In genomic region chr2:9618410-9618809, GRCh38 we compare ENCODE assay signal across 11 cellular contexts. TPM values are rescaled to one million over a fixed set of nuclear protein-coding genes. Genes with fewer than 3 reads are reported as not detected.
DNase-seq lines count a peak whose midpoint lies in the region; ATAC-seq and TF ChIP-seq lines count a peak whose summit lies in the region.
"Had no signal": no experiment of that assay in that cellular context is flagged by ENCODE, and none has a peak within 500 bp of the region (broad histone marks: within the 10 kb centered on the region; RNA-seq: fewer than 3 reads in every experiment).

No MANE protein-coding gene starts in this region.

- no peaks in the 10 kb centered on the region for H3K9me3 Mint-ChIP-seq in naive B cell

- DNase-seq in ELF-1 (ENCODE audit: low read depth, low spot score) (peak; percentile 53), T-helper 17 cell (no peak), naive B cell (no peak), uterus (no peak), NCI-H1417 treated with DMSO at 0.1 percent for 48 hours (lab: John Stamatoyannopoulos, UW) (no peak), hippocampal formation (lab: John Stamatoyannopoulos, UW) (no peak)
- DNase-seq: cerebellar nuclear complex, NCI-H510A treated with DMSO at 0.1 percent for 48 hours, nucleus accumbens had no signal

- no peak for TF ChIP-seq CTCF in uterus (IDR thresholded peaks at IDR 0.05)

- peaks cover 3 to 4% of the 10 kb centered on the region in 2 donors for H3K4me1 ChIP-seq in uterus

- H3K27me3 ChIP-seq in uterus, result no peaks in the 10 kb centered on the region

- H3K27me3 Mint-ChIP-seq in T-helper 17 cell, result no peaks in the 10 kb centered on the region
- no peaks in the 10 kb centered on the region for H3K27me3 Mint-ChIP-seq in naive B cell

- H3K4me1 Mint-ChIP-seq in T-helper 17 cell (peaks cover 75% of the 10 kb centered on the region), naive B cell (peaks cover 60 to 84% (median 71%) of the 10 kb centered on the region in 3 donors)

- H3K36me3 ChIP-seq in uterus, result no peaks in the 10 kb centered on the region

- no peak overlapping the region for H3K4me3 ChIP-seq in uterus

- H3K4me3 Mint-ChIP-seq in T-helper 17 cell, result peak overlapping the region; percentile 70
- H3K4me3 Mint-ChIP-seq in naive B cell, result peak overlapping the region; percentile 0 to 89 (median 64)

- H3K27ac Mint-ChIP-seq in T-helper 17 cell (peak overlapping the region; percentile 87), naive B cell (peak overlapping the region; percentile 23 to 92 (median 70))

- peak; percentile 67 for ATAC-seq in GM21447 (IDR thresholded peaks at IDR 0.05; ENCODE audit: unreplicated experiment)
- ATAC-seq in T-helper 17 cell, result peak; percentile 68
- ATAC-seq in naive B cell (ENCODE audit: low read depth in 2 of 2), result peak; percentile 78 to 83
- ATAC-seq in HG03025 (IDR thresholded peaks at IDR 0.05; ENCODE audit: low FRiP score, unreplicated experiment), result no peak

- H3K36me3 Mint-ChIP-seq in T-helper 17 cell (ENCODE audit: low read depth) (peaks cover 2% of the 10 kb centered on the region), naive B cell (peaks cover 0 to 13% of the 10 kb centered on the region in 2 donors)

- no peak for TF ChIP-seq POLR2A in uterus (IDR thresholded peaks at IDR 0.05)

- H3K9me3 ChIP-seq in T-helper 17 cell (ENCODE audit: control insufficient read depth, low read length, poor library complexity, severe bottlenecking) (no peaks in the 10 kb centered on the region), uterus (no peaks in the 10 kb centered on the region)

- intact Hi-C loops in uterus (cut with DNase I; ENCODE audit: low total_unique reads), result no loop called here

- H3K27ac ChIP-seq in uterus, result no peak overlapping the region

RNA-seq across cellular contexts. Expression of gene YWHAQ, which starts 12.4 kb away (rescaled TPM):
- total RNA-seq in T-helper 17 cell (100 to 1,000 TPM; 176 to 189 TPM), uterus (100 to 1,000 TPM; 155 to 275 (median 254) TPM)
- 100 to 1,000 TPM; 282 to 457 (median 344) TPM for polyA plus RNA-seq in naive B cell (ENCODE audit: low read depth in 6 of 6)
